ENCODE assay signal across 8 cellular contexts in the genomic region with DNA sequence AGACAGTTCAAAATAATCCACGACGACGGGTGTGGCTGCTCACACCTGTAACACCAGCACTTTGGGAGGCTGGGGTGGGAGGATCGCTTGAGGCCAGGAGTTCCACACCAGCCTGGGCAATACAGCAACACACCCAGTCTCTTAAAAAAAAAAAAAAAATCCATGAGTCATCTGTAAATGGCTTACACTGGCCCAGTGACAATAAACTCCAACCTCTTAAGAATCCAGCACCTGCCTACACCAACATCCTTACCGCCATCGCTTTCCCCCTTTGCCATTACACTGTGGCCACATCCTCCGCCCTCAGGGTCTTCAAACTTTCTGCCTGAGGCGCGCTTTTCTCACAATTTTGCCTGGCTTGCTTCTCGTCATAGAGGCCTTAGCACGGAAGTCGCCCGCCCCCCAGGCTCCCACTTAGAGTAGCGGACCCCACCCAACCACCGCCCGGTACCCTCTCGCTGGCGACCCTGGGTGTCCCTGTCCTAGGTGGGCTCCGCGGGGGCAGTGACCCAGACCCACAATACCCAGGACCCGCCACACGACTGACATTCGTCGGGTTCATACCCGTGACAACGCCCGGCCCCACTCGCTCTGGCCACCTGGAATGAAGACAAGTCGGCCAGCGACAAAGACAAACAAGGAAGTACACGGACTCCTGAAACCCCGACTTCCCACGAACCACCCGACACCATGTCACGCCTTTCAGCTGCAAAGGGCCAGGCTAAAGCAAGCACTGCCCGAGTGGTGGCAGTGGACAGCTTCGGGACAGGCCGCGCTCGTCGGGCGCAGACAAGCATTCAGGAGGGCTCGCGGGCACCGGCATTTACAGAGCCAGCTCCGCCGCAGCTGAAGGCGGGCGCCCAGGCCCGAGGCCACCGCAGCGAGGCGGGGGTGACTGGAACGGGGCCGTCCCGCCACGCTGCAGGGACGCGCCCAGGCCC. TPM values are rescaled to one million over a fixed set of nuclear protein-coding genes. Genes with fewer than 3 reads are reported as not detected.
DNase-seq lines count a peak whose midpoint lies in the region; ATAC-seq and TF ChIP-seq lines count a peak whose summit lies in the region.

No MANE protein-coding gene starts in this region.

- H3K9ac ChIP-seq in endodermal cell (ENCODE audit: extremely low read depth, low read length, poor library complexity, severe bottlenecking), result peak overlapping the region; percentile 98
- H3K9ac ChIP-seq in mucosa of rectum (ENCODE audit: low read depth in 1 of 2, low read length in 2 of 2), result peak overlapping the region; percentile 90 to 93

- peak; percentile 27 for ATAC-seq in GM21367 (IDR thresholded peaks at IDR 0.05; ENCODE audit: unreplicated experiment)
- ATAC-seq in HG03571 (IDR thresholded peaks at IDR 0.05; ENCODE audit: unreplicated experiment), result peak; percentile 30
- peak; percentile 49 for ATAC-seq in upper lobe of right lung

- peaks cover 50% of the 10 kb centered on the region for H3K36me3 ChIP-seq in endodermal cell (ENCODE audit: control insufficient read depth, insufficient read depth, low read length)
- H3K36me3 ChIP-seq in mucosa of rectum (ENCODE audit: control insufficient read depth in 2 of 2, insufficient read depth in 2 of 2, low read length in 2 of 2), result peaks cover 26 to 29% of the 10 kb centered on the region in 2 donors
- peaks cover 27% of the 10 kb centered on the region for H3K36me3 ChIP-seq in upper lobe of right lung

- H3K9me3 ChIP-seq in endodermal cell (ENCODE audit: control insufficient read depth, low read length) (no peaks in the 10 kb centered on the region), mucosa of rectum (ENCODE audit: control insufficient read depth in 2 of 2, low read length in 2 of 2) (no peaks in the 10 kb centered on the region), upper lobe of right lung (no peaks in the 10 kb centered on the region)

- peaks cover 63% of the 10 kb centered on the region for H3K36me3 Mint-ChIP-seq in endodermal cell (ENCODE audit: low read depth)

- H3K27me3 Mint-ChIP-seq in endodermal cell (ENCODE audit: insufficient read depth), result no peaks in the 10 kb centered on the region

- intact Hi-C loops in upper lobe of right lung (cut with DNase I), result no loop called here

- peak overlapping the region; percentile 86 for H3K4me3 Mint-ChIP-seq in endodermal cell

- peaks cover 14% of the 10 kb centered on the region for H3K4me1 Mint-ChIP-seq in endodermal cell

- H3K9me3 Mint-ChIP-seq in endodermal cell, result no peaks in the 10 kb centered on the region

- WGBS in endodermal cell (ENCODE audit: insufficient coverage in 1 of 2, insufficient read length in 1 of 2), 2 experiments, result 5 to 13% methylated on average over 21 to 59 of the region's 59 CpGs

- peak overlapping the region; percentile 91 for H3K27ac Mint-ChIP-seq in endodermal cell

- TF ChIP-seq CTCF in endodermal cell (conservative IDR thresholded peaks at IDR 0.05) (no peak), upper lobe of right lung (IDR thresholded peaks at IDR 0.05) (no peak)

- H3K4me1 ChIP-seq in endodermal cell (ENCODE audit: control insufficient read depth, insufficient read depth, low read length) (peaks cover 4% of the 10 kb centered on the region), mucosa of rectum (ENCODE audit: control insufficient read depth in 2 of 2, insufficient read depth in 2 of 2, low read length in 2 of 2) (peaks cover 17 to 31% of the 10 kb centered on the region in 2 donors), upper lobe of right lung (peaks cover 20% of the 10 kb centered on the region)

- H3K4me3 ChIP-seq in endodermal cell (ENCODE audit: low read length) (peak overlapping the region; percentile 90), mucosa of rectum (ENCODE audit: low read length in 2 of 2) (peak overlapping the region; percentile 87 to 91), upper lobe of right lung (peak overlapping the region; percentile 97)

- peak; percentile 41 for DNase-seq in GM04503 (ENCODE audit: low read depth)
- DNase-seq in T-helper 2 cell, result peak in 3 of 5 experiments; percentile 10 to 51 (median 13)
- peak; percentile 74 for DNase-seq in endodermal cell
- DNase-seq in upper lobe of right lung, result peak; percentile 73
- DNase-seq in NCI-H1105 treated with DMSO at 0.1 percent for 48 hours (lab: John Stamatoyannopoulos, UW), result no peak

- peak overlapping the region; percentile 98 for H3K27ac ChIP-seq in endodermal cell (ENCODE audit: low read depth, low read length)
- peak overlapping the region; percentile 98 for H3K27ac ChIP-seq in mucosa of rectum (ENCODE audit: low read depth in 2 of 2, low read length in 2 of 2)
- peak overlapping the region; percentile 100 for H3K27ac ChIP-seq in upper lobe of right lung

- H3K27me3 ChIP-seq in endodermal cell (ENCODE audit: control insufficient read depth, insufficient read depth, low read length, poor library complexity, severe bottlenecking) (no peaks in the 10 kb centered on the region), mucosa of rectum (ENCODE audit: control insufficient read depth in 2 of 2, insufficient read depth in 2 of 2, low read length in 2 of 2) (no peaks in the 10 kb centered on the region), upper lobe of right lung (no peaks in the 10 kb centered on the region)

RNA-seq across cellular contexts. Expression of gene GOLGA3, which starts 0.6 kb away (rescaled TPM):
- total RNA-seq in endodermal cell, result 10 to 100 TPM; 38.2 to 43.5 TPM
- polyA plus RNA-seq in endodermal cell (2013, experiment 1 of 2), result 18.0 TPM
- polyA plus RNA-seq in endodermal cell (2013, experiment 2 of 2), result 18.4 TPM
- total RNA-seq in upper lobe of right lung, result 65.3 TPM

RNA-seq across cellular contexts. Expression of gene CHFR, which starts 59.4 kb away (rescaled TPM):
- 10 to 100 TPM; 57.0 to 80.4 TPM for total RNA-seq in endodermal cell
- polyA plus RNA-seq in endodermal cell (2013, experiment 1 of 2), result 33.9 TPM
- 33.5 TPM for polyA plus RNA-seq in endodermal cell (2013, experiment 2 of 2)
- 50.2 TPM for total RNA-seq in upper lobe of right lung
